ENCODE assay signal across 30 cellular contexts in the genomic region with DNA sequence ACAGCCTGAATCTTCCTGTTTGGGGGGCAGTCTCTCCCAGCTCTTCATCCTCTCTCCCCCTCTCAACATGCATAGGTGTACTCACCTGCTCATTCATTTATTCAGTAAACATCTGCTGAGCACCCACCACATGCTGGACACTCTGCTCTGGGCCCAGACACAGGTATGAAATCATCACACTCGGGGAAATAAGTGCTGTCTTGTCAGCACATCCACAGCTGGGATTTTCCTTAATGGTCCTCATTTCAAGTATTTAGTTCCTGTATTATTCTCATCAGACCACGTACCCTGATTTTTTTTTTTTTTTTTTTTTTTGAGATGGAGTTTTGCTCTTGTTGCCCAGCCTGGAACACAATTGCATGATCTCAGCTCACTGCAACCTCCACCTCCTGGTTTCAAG. TPM values are rescaled to one million over a fixed set of nuclear protein-coding genes. Genes with fewer than 3 reads are reported as not detected.
DNase-seq lines count a peak whose midpoint lies in the region; ATAC-seq, FAIRE-seq and TF ChIP-seq lines count a peak whose summit lies in the region.
"Had no signal": no experiment of that assay in that cellular context is flagged by ENCODE, and none has a peak within 500 bp of the region (broad histone marks: within the 10 kb centered on the region; RNA-seq: fewer than 3 reads in every experiment).

No MANE protein-coding gene starts in this region.

- no peak overlapping the region for H3K4me3 Mint-ChIP-seq in T-helper 1 cell treated with Interleukin-12 subunit alpha and Interleukin-12 subunit beta and Interleukin-4 antibody, amounts not matched to agents 30 μg/mL and 1 μg/mL, for 36 hours
- H3K4me3 Mint-ChIP-seq in activated CD4-positive, alpha-beta memory T cell treated with anti-CD3 and anti-CD28 coated beads for 36 hours: no peak overlapping the region
- H3K4me3 Mint-ChIP-seq in naive thymus-derived CD8-positive, alpha-beta T cell: no peak overlapping the region
- H3K4me3 Mint-ChIP-seq: activated T-cell treated with anti-CD3 and anti-CD28 coated beads, Interleukin-2, amount 50 U/mL, for 4 hours; type B pancreatic cell had no signal

- CTCF ChIA-PET in activated CD4-positive, alpha-beta memory T cell treated with anti-CD3 and anti-CD28 coated beads for 36 hours (lab: Charles Lee): interaction anchor here (1.3 kb wide), 1 partner anchor 20 kb away, joined by 3 read pairs; no protein-coding TSS in a partner anchor

- H3K4me1 Mint-ChIP-seq in T-helper 1 cell treated with Interleukin-12 subunit alpha and Interleukin-12 subunit beta and Interleukin-4 antibody, amounts not matched to agents 30 μg/mL and 1 μg/mL, for 36 hours (ENCODE audit: low read depth): peaks cover 32% of the 10 kb centered on the region
- peaks cover 26% of the 10 kb centered on the region for H3K4me1 Mint-ChIP-seq in activated CD4-positive, alpha-beta memory T cell treated with anti-CD3 and anti-CD28 coated beads for 36 hours (ENCODE audit: low read depth)
- peaks cover 26 to 62% (median 61%) of the 10 kb centered on the region in 4 donors for H3K4me1 Mint-ChIP-seq in naive thymus-derived CD8-positive, alpha-beta T cell

- no peak for ATAC-seq in naive thymus-derived CD8-positive, alpha-beta T cell
- ATAC-seq: activated T-cell treated with anti-CD3 and anti-CD28 coated beads, Interleukin-2, amount 50 U/mL, for 4 hours; foreskin keratinocyte; stimulated activated naive CD8-positive, alpha-beta T cell treated with anti-CD3 and anti-CD28 coated beads, Interleukin-15, Interleukin-2, amounts not matched to agents 100 U/mL and 50 U/mL, for 24 hours had no signal

- peaks cover 49% of the 10 kb centered on the region for H3K36me3 Mint-ChIP-seq in T-helper 1 cell treated with Interleukin-12 subunit alpha and Interleukin-12 subunit beta and Interleukin-4 antibody, amounts not matched to agents 30 μg/mL and 1 μg/mL, for 36 hours (ENCODE audit: low read depth)
- H3K36me3 Mint-ChIP-seq in activated CD4-positive, alpha-beta memory T cell treated with anti-CD3 and anti-CD28 coated beads for 36 hours: peaks cover 38% of the 10 kb centered on the region
- H3K36me3 Mint-ChIP-seq in naive thymus-derived CD8-positive, alpha-beta T cell: peaks cover 0 to 80% (median 20%) of the 10 kb centered on the region in 3 donors
- H3K36me3 Mint-ChIP-seq: type B pancreatic cell had no signal

- peak overlapping the region; percentile 53 for H3K27ac Mint-ChIP-seq in T-helper 1 cell treated with Interleukin-12 subunit alpha and Interleukin-12 subunit beta and Interleukin-4 antibody, amounts not matched to agents 30 μg/mL and 1 μg/mL, for 36 hours
- peak overlapping the region; percentile 47 for H3K27ac Mint-ChIP-seq in activated CD4-positive, alpha-beta memory T cell treated with anti-CD3 and anti-CD28 coated beads for 36 hours
- peak overlapping the region; percentile 24 to 95 (median 83) for H3K27ac Mint-ChIP-seq in naive thymus-derived CD8-positive, alpha-beta T cell
- H3K27ac Mint-ChIP-seq: type B pancreatic cell had no signal

- no peaks in the 10 kb centered on the region for H3K27me3 Mint-ChIP-seq in T-helper 1 cell treated with Interleukin-12 subunit alpha and Interleukin-12 subunit beta and Interleukin-4 antibody, amounts not matched to agents 30 μg/mL and 1 μg/mL, for 36 hours (ENCODE audit: low read depth)
- H3K27me3 Mint-ChIP-seq in activated CD4-positive, alpha-beta memory T cell treated with anti-CD3 and anti-CD28 coated beads for 36 hours: no peaks in the 10 kb centered on the region
- no peaks in the 10 kb centered on the region for H3K27me3 Mint-ChIP-seq in naive thymus-derived CD8-positive, alpha-beta T cell
- H3K27me3 Mint-ChIP-seq: type B pancreatic cell had no signal

- no peak for TF ChIP-seq CTCF in C4-2B (conservative IDR thresholded peaks at IDR 0.05)

- peak overlapping the region; percentile 68 for H3K27ac ChIP-seq in C4-2B
- H3K27ac ChIP-seq: foreskin keratinocyte, hepatocyte, HL-60 had no signal

- no peaks in the 10 kb centered on the region for H3K9me3 Mint-ChIP-seq in T-helper 1 cell treated with Interleukin-12 subunit alpha and Interleukin-12 subunit beta and Interleukin-4 antibody, amounts not matched to agents 30 μg/mL and 1 μg/mL, for 36 hours
- H3K9me3 Mint-ChIP-seq in activated CD4-positive, alpha-beta memory T cell treated with anti-CD3 and anti-CD28 coated beads for 36 hours: no peaks in the 10 kb centered on the region
- H3K9me3 Mint-ChIP-seq in naive thymus-derived CD8-positive, alpha-beta T cell: no peaks in the 10 kb centered on the region
- H3K9me3 Mint-ChIP-seq: activated T-cell treated with anti-CD3 and anti-CD28 coated beads, Interleukin-2, amount 50 U/mL, for 4 hours; type B pancreatic cell had no signal

- FAIRE-seq in frontal cortex (lab: Jason Lieb, UNC): no peak
- FAIRE-seq: A549, D721Med had no signal

- DNase-seq in T-helper 1 cell (no peak), frontal cortex (ENCODE audit: low spot score in 2 of 2) (no peak), SIG-M5 (lab: John Stamatoyannopoulos, UW) (no peak), GDM1 (lab: John Stamatoyannopoulos, UW) (no peak)
- DNase-seq in activated CD4-positive, alpha-beta memory T cell treated with anti-CD3 and anti-CD28 coated beads for 36 hours: no peak
- no peak for DNase-seq in naive thymus-derived CD8-positive, alpha-beta T cell
- DNase-seq: activated naive CD4-positive, alpha-beta T cell treated with anti-CD3 and anti-CD28 coated beads, Interleukin-2, amount 50 U/mL, for 16 hours; activated T-cell treated with anti-CD3 and anti-CD28 coated beads, Interleukin-2, amount 50 U/mL, for 4 hours; BE2C; effector CD4-positive, alpha-beta T cell; foreskin keratinocyte; H7; lower lobe of right lung; NCI-H1092; NCI-H187 treated with DMSO at 0.1 percent for 48 hours; NCI-H345; PC-3; Right ventricle myocardium superior; stimulated activated CD4-positive, alpha-beta T cell treated with anti-CD3 and anti-CD28 coated beads, Interleukin-4, amount 100 ng/mL, for 1 hour; stimulated activated naive CD8-positive, alpha-beta T cell treated with anti-CD3 and anti-CD28 coated beads, Interleukin-15, Interleukin-2, amounts not matched to agents 100 U/mL and 50 U/mL, for 24 hours; SW 1271 had no signal

- intact Hi-C loops in activated CD4-positive, alpha-beta memory T cell treated with anti-CD3 and anti-CD28 coated beads for 36 hours (cut with micrococcal nuclease): no loop called here

- POLR2A ChIA-PET in activated CD4-positive, alpha-beta memory T cell treated with anti-CD3 and anti-CD28 coated beads for 36 hours (lab: Charles Lee): no interaction called here
- POLR2A ChIA-PET in naive thymus-derived CD8-positive, alpha-beta T cell (lab: Charles Lee): interaction anchor here (0.6 to 1.6 kb wide), 9 partner anchors 11 to 366 kb away, joined by 3 to 6 read pairs (median 4); a partner anchor contains a TSS

RNA-seq across cellular contexts. Expression of a gene that starts 19.3 kb away (rescaled TPM):
- 100 to 1,000 TPM; 113 to 114 TPM for total RNA-seq in activated CD4-positive, alpha-beta memory T cell treated with anti-CD3 and anti-CD28 coated beads for 36 hours
- 10 to 100 TPM; 58.1 to 59.7 TPM for total RNA-seq in naive thymus-derived CD8-positive, alpha-beta T cell
- polyA plus RNA-seq in naive thymus-derived CD8-positive, alpha-beta T cell: 100 to 1,000 TPM; 113 to 141 (median 138) TPM
- total RNA-seq in frontal cortex: 26.9 TPM

RNA-seq across cellular contexts. Expression of a gene that starts 21.1 kb away (rescaled TPM):
- 10 to 100 TPM; 47.1 to 47.7 TPM for total RNA-seq in activated CD4-positive, alpha-beta memory T cell treated with anti-CD3 and anti-CD28 coated beads for 36 hours
- total RNA-seq in naive thymus-derived CD8-positive, alpha-beta T cell: 10 to 100 TPM; 34.3 to 34.4 TPM
- 10 to 100 TPM; 18.9 to 22.2 (median 19.1) TPM for polyA plus RNA-seq in naive thymus-derived CD8-positive, alpha-beta T cell
- under 0.01 TPM for total RNA-seq in frontal cortex
- total RNA-seq: chondrocyte, foreskin keratinocyte, hepatocyte, pulmonary artery endothelial cell had no signal
- polyA plus RNA-seq: hepatocyte had no signal

RNA-seq across cellular contexts. Expression of a gene that starts 51.5 kb away (rescaled TPM):
- 10 to 100 TPM; 39.7 to 43.0 TPM for total RNA-seq in activated CD4-positive, alpha-beta memory T cell treated with anti-CD3 and anti-CD28 coated beads for 36 hours
- 10 to 100 TPM; 37.8 to 38.4 TPM for total RNA-seq in naive thymus-derived CD8-positive, alpha-beta T cell
- 10 to 100 TPM; 25.7 to 36.8 (median 30.8) TPM for polyA plus RNA-seq in naive thymus-derived CD8-positive, alpha-beta T cell
- total RNA-seq in frontal cortex: 4.9 TPM

Comparison
In these comparisons a context has a peak if more than half of its experiments do, and no peak if none do; other contexts are left out.
1. RNA of a gene that starts 21.1 kb away (total RNA-seq): 47.1 to 47.7 TPM in activated CD4-positive, alpha-beta memory T cell treated with anti-CD3 and anti-CD28 coated beads for 36 hours and 34.3 to 34.4 TPM in naive thymus-derived CD8-positive, alpha-beta T cell; under 0.01 TPM in frontal cortex (single experiment); every median in the first group is over 10 times any median in the second.
2. Peak in every context shown above with its lines, with median percentiles within 50 percentile points of each other: H3K27ac Mint-ChIP-seq.